In the genomic region with DNA sequence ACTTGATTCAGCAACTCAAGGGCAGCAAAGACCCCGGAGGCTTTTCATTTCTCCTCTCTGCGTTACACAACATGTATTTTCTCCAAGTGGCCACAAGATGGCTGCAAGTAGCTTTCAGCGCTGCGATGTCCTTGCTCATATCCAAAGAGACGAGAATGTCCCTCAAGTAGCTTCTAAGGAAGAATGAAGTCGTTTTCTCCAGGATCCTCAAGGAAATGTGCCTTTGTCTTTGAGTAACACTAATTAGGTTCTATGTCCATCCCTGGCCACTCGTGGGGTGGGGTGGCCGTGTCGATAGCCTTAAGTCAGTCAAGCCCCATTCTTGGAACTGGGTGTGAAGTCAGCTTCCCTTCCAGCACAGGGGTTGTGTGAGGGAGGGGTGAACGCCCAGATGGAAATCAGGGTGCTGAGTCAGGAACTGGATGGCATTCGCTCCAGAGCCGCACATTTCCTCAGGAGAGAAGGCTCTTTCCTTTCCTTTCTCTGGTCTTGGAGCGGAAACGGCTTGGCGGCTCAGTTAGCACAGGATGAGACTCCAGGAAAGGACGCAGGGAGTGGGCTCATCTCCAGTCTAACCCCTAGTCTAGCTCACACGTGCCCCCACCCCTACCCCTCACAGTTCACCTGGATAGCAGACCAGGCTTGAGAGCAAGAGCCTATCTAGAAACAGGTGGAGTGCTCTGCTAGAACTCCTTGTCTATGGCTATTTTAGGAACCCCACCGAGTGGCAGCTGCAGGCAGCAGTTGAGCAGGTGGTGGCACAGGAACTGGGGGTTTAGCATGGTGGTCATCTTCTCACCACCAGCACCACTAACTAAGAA, we compare ENCODE assay signal across 8 cellular contexts. TPM values are rescaled to one million over a fixed set of nuclear protein-coding genes. Genes with fewer than 3 reads are reported as not detected.
DNase-seq lines count a peak whose midpoint lies in the region; ATAC-seq, FAIRE-seq and TF ChIP-seq lines count a peak whose summit lies in the region.

No MANE protein-coding gene starts in this region.

- no peaks in the 10 kb centered on the region for H3K36me3 Mint-ChIP-seq in CD4-positive, alpha-beta memory T cell
- H3K36me3 Mint-ChIP-seq in T-helper 17 cell (ENCODE audit: low read depth): peaks cover 2% of the 10 kb centered on the region

- WGBS in HepG2 (ENCODE audit: low lambda C conversion rate): 18% methylated on average over 17 of the region's 18 CpGs

- H3K4me3 Mint-ChIP-seq in CD4-positive, alpha-beta memory T cell: peak overlapping the region; percentile 0 to 78 (median 56)
- peak overlapping the region; percentile 67 for H3K4me3 Mint-ChIP-seq in T-helper 17 cell
- H3K4me3 Mint-ChIP-seq in stimulated activated naive CD8-positive, alpha-beta T cell treated with anti-CD3 and anti-CD28 coated beads, Interleukin-15, amount 100 ng/mL, for 72 hours: peak overlapping the region; percentile 31 to 64

- H3K27me3 ChIP-seq in CD4-positive, alpha-beta memory T cell (ENCODE audit: insufficient read depth, low read length): no peaks in the 10 kb centered on the region
- no peaks in the 10 kb centered on the region for H3K27me3 ChIP-seq in colonic mucosa
- H3K27me3 ChIP-seq in HepG2 (ENCODE audit: control insufficient read depth in 1 of 2, insufficient read depth in 2 of 2, low read length in 2 of 2): 0 out of 5 replicates have a peak, but pooled peaks cover 0 to 5% of the 10 kb centered on the region in 2 experiments

- in situ Hi-C loops in HepG2 (cut with HindIII; ENCODE audit: extremely low pct_ligation_motif_present, low pct_unique_long_range_greater_than_20kb): loop anchor here (25.0 kb wide), 1 partner anchor 247 kb away; the partner anchor contains the start of gene NXPE4

- peak; percentile 73 for TF ChIP-seq CTCF in colonic mucosa (IDR thresholded peaks at IDR 0.05)
- TF ChIP-seq CTCF in HepG2 (CRISPR knock-in tag; IDR thresholded peaks at IDR 0.05): peak; percentile 81

- H2AFZ ChIP-seq in HepG2 (ENCODE audit: low read length): no peak overlapping the region

- peaks cover 0 to 1% of the 10 kb centered on the region in 2 donors for H3K27me3 Mint-ChIP-seq in CD4-positive, alpha-beta memory T cell
- H3K27me3 Mint-ChIP-seq in T-helper 17 cell: peaks cover 23% of the 10 kb centered on the region
- H3K27me3 Mint-ChIP-seq in stimulated activated naive CD8-positive, alpha-beta T cell treated with anti-CD3 and anti-CD28 coated beads, Interleukin-15, amount 100 ng/mL, for 72 hours: peaks cover 19% of the 10 kb centered on the region

- no peak overlapping the region for H3K27ac ChIP-seq in CD4-positive, alpha-beta memory T cell (ENCODE audit: low read depth, low read length)
- H3K27ac ChIP-seq in colonic mucosa: no peak overlapping the region
- H3K27ac ChIP-seq in HepG2 (ENCODE audit: extremely low read length, insufficient read depth, low read length): no peak overlapping the region

- peak overlapping the region in 1 of 7 donors; percentile 5 for H3K27ac Mint-ChIP-seq in CD4-positive, alpha-beta memory T cell
- H3K27ac Mint-ChIP-seq in T-helper 17 cell: no peak overlapping the region
- no peak overlapping the region for H3K27ac Mint-ChIP-seq in stimulated activated naive CD8-positive, alpha-beta T cell treated with anti-CD3 and anti-CD28 coated beads, Interleukin-15, amount 100 ng/mL, for 72 hours

- TF ChIP-seq POLR2A in HepG2 (IDR thresholded peaks at IDR 0.05; ENCODE audit: insufficient read depth in 1 of 2, low read depth in 2 of 2, low read length in 2 of 2): no peak

- peaks cover 6 to 14% (median 8%) of the 10 kb centered on the region in 4 donors for H3K4me1 Mint-ChIP-seq in CD4-positive, alpha-beta memory T cell
- H3K4me1 Mint-ChIP-seq in T-helper 17 cell: peaks cover 15% of the 10 kb centered on the region
- H3K4me1 Mint-ChIP-seq in stimulated activated naive CD8-positive, alpha-beta T cell treated with anti-CD3 and anti-CD28 coated beads, Interleukin-15, amount 100 ng/mL, for 72 hours: peaks cover 12% of the 10 kb centered on the region

- H3K9me3 ChIP-seq in CD4-positive, alpha-beta memory T cell (ENCODE audit: control insufficient read depth in 1 of 2, low read length in 2 of 2): no peaks in the 10 kb centered on the region
- H3K9me3 ChIP-seq in T-helper 17 cell (ENCODE audit: control insufficient read depth, low read length, poor library complexity, severe bottlenecking): no peaks in the 10 kb centered on the region
- no peaks in the 10 kb centered on the region for H3K9me3 ChIP-seq in colonic mucosa
- H3K9me3 ChIP-seq in HepG2 (ENCODE audit: low read length): no peaks in the 10 kb centered on the region

- peak; percentile 20 to 37 (median 32) for DNase-seq in CD4-positive, alpha-beta memory T cell
- DNase-seq in NCI-H1694 treated with DMSO at 0.1 percent for 48 hours (lab: John Stamatoyannopoulos, UW) (peak; percentile 13), T-helper 17 cell (no peak), colonic mucosa (peak; percentile 38), HepG2 (ENCODE audit: low spot score) (peak; percentile 30)
- peak; percentile 33 to 34 for DNase-seq in stimulated activated naive CD8-positive, alpha-beta T cell treated with anti-CD3 and anti-CD28 coated beads, Interleukin-15, amount 100 ng/mL, for 72 hours

- peak; percentile 87 for FAIRE-seq in HepG2 (lab: Jason Lieb, UNC)

- POLR2A ChIA-PET in CD4-positive, alpha-beta memory T cell (lab: Charles Lee; ENCODE audit: partially characterized antibody): interaction anchor here (0.6 kb wide), 1 partner anchor 1833 kb away, joined by 3 read pairs; no protein-coding TSS in a partner anchor
- POLR2A ChIA-PET in HepG2 (lab: Yijun Ruan, JAX): no interaction called here

- H3K79me2 ChIP-seq in HepG2 (ENCODE audit: insufficient read depth, low read length): no peaks in the 10 kb centered on the region

- TF ChIP-seq RAD21 in HepG2 (CRISPR knock-in tag; IDR thresholded peaks at IDR 0.05): peak; percentile 49

- CTCF ChIA-PET in CD4-positive, alpha-beta memory T cell (lab: Charles Lee; ENCODE audit: partially characterized antibody): interaction anchor here (0.5 to 1.5 kb wide), 6 partner anchors 9 to 420 kb away, joined by 3 to 11 read pairs (median 3); no protein-coding TSS in a partner anchor
- CTCF ChIA-PET in HepG2 (lab: Yijun Ruan, JAX; ENCODE audit: low intra/inter-chr PET ratio, low total read pairs): interaction anchor here (1.3 kb wide), 2 partner anchors 231 to 422 kb away, joined by 3 to 13 read pairs; no protein-coding TSS in a partner anchor

- no peaks in the 10 kb centered on the region for H4K20me1 ChIP-seq in HepG2 (ENCODE audit: insufficient read depth, low read length)

- peaks cover 11% of the 10 kb centered on the region for H3K4me1 ChIP-seq in CD4-positive, alpha-beta memory T cell (ENCODE audit: insufficient read depth, low read length)
- H3K4me1 ChIP-seq in colonic mucosa: no peaks in the 10 kb centered on the region
- no peaks in the 10 kb centered on the region for H3K4me1 ChIP-seq in HepG2 (ENCODE audit: insufficient read depth, low read length)

- no peaks in the 10 kb centered on the region for H3K9me3 Mint-ChIP-seq in CD4-positive, alpha-beta memory T cell
- no peaks in the 10 kb centered on the region for H3K9me3 Mint-ChIP-seq in stimulated activated naive CD8-positive, alpha-beta T cell treated with anti-CD3 and anti-CD28 coated beads, Interleukin-15, amount 100 ng/mL, for 72 hours

- no peaks in the 10 kb centered on the region for H3K36me3 ChIP-seq in CD4-positive, alpha-beta memory T cell (ENCODE audit: insufficient read depth, low read length)
- H3K36me3 ChIP-seq in colonic mucosa (no peaks in the 10 kb centered on the region), HepG2 (replicated peaks in 1 of 2; ENCODE audit: control insufficient read depth in 1 of 2, insufficient read depth in 2 of 2, low read length in 2 of 2) (no peaks in the 10 kb centered on the region)

- peak overlapping the region; percentile 1 to 3 for H3K4me3 ChIP-seq in CD4-positive, alpha-beta memory T cell (ENCODE audit: low read length in 2 of 2)
- H3K4me3 ChIP-seq in colonic mucosa: no peak overlapping the region
- H3K4me3 ChIP-seq in HepG2 (replicated peaks in 1 of 3; ENCODE audit: insufficient read depth in 1 of 3, low read depth in 2 of 3, low read length in 3 of 3): no peak overlapping the region

- intact Hi-C loops in CD4-positive, alpha-beta memory T cell (cut with micrococcal nuclease): loop anchor here (1.0 kb wide), 1 partner anchor 424 kb away; no protein-coding TSS in a partner anchor
- intact Hi-C loops in colonic mucosa (cut with DNase I): loop anchor here (10.0 kb wide), 1 partner anchor 64 kb away; the partner anchor contains the start of genes C11orf71 and RBM7
- intact Hi-C loops in HepG2 (cut with micrococcal nuclease; ENCODE audit: unreplicated experiment): loop anchor here (1.0 kb wide), 1 partner anchor 422 kb away; no protein-coding TSS in a partner anchor

- no TSS peak for BruUV-seq in HepG2 (replicated peaks; lab: Mats Ljungman, UMichigan)

- ATAC-seq in GM21515 (IDR thresholded peaks at IDR 0.05; ENCODE audit: unreplicated experiment): peak; percentile 55
- ATAC-seq in T-helper 17 cell: peak; percentile 70
- peak; percentile 71 for ATAC-seq in HepG2
- peak; percentile 84 for ATAC-seq in stimulated activated naive CD8-positive, alpha-beta T cell treated with anti-CD3 and anti-CD28 coated beads, Interleukin-15, amount 100 ng/mL, for 72 hours
- ATAC-seq in GM21367 (IDR thresholded peaks at IDR 0.05; ENCODE audit: unreplicated experiment): no peak

- H3K9ac ChIP-seq in colonic mucosa (ENCODE audit: low read depth in 2 of 2, low read length in 2 of 2) (no peak overlapping the region), HepG2 (ENCODE audit: insufficient read depth, low read depth, low read length) (no peak overlapping the region)

- TF ChIP-seq EP300 in HepG2 (IDR thresholded peaks at IDR 0.05; ENCODE audit: low read depth in 2 of 2, low read length in 2 of 2) (no peak), HepG2 (CRISPR knock-in tag; IDR thresholded peaks at IDR 0.05; ENCODE audit: borderline replicate concordance) (no peak)

- H3K4me2 ChIP-seq in HepG2 (ENCODE audit: low read depth, low read length): no peak overlapping the region

RNA-seq across cellular contexts. Expression of gene NNMT, which starts 44.3 kb away (rescaled TPM):
- total RNA-seq in CD4-positive, alpha-beta memory T cell: not detected
- polyA plus RNA-seq in CD4-positive, alpha-beta memory T cell: not detected
- total RNA-seq in T-helper 17 cell (not detected), colonic mucosa (10 to 100 TPM; 13.7 to 41.3 TPM), HepG2 (2016; rRNA removed; fragmentation: Illumina TruSeq; extraction: Trizol) (not detected in 2 replicates)
- total RNA-seq in HepG2 (2016; cell fraction: cytosol; rRNA removed; fragmentation: Illumina TruSeq; extraction: Trizol; ENCODE audit: low read depth): not detected in 2 replicates
- not detected in 2 replicates for total RNA-seq in HepG2 (2016; cell fraction: insoluble cytoplasmic fraction; rRNA removed; fragmentation: Illumina TruSeq; extraction: Trizol)
- not detected in 2 replicates for total RNA-seq in HepG2 (2016; cell fraction: membrane; rRNA removed; fragmentation: Illumina TruSeq; extraction: Trizol)
- total RNA-seq in HepG2 (2016; cell fraction: nucleus; rRNA removed; fragmentation: Illumina TruSeq; extraction: Trizol): not detected in 2 replicates
- 0.13 TPM in 1 of 2 replicates, not detected in the other for polyA plus RNA-seq in HepG2 (2011; rRNA removed)
- 0.21 TPM in 1 of 2 replicates, not detected in the other for polyA plus RNA-seq in HepG2 (2011; cell fraction: cytosol; rRNA removed)
- polyA plus RNA-seq in HepG2 (2011; cell fraction: nucleus; rRNA removed): not detected in 2 replicates
- polyA plus RNA-seq in HepG2 (2012): not detected in 2 replicates
- polyA plus RNA-seq in HepG2 (2016; cell fraction: cytosol; fragmentation: Illumina TruSeq; extraction: Trizol; ENCODE audit: low read depth): not detected in 2 replicates
- polyA plus RNA-seq in HepG2 (2016; cell fraction: insoluble cytoplasmic fraction; fragmentation: Illumina TruSeq; extraction: Trizol; ENCODE audit: low read depth): not detected in 2 replicates
- polyA plus RNA-seq in HepG2 (2016; cell fraction: membrane; fragmentation: Illumina TruSeq; extraction: Trizol; ENCODE audit: low read depth): not detected in 2 replicates
- polyA plus RNA-seq in HepG2 (2016; cell fraction: nucleus; fragmentation: Illumina TruSeq; extraction: Trizol; ENCODE audit: insufficient read depth, low read depth): not detected in 2 replicates
- polyA minus RNA-seq in HepG2 (2011; rRNA and poly(A)+ RNA removed; ENCODE audit: low replicate concordance): 129 TPM in 1 of 2 replicates, not detected in the other
- polyA minus RNA-seq in HepG2 (2011; cell fraction: cytosol; rRNA and poly(A)+ RNA removed): 1.6 and 1.8 TPM in 2 replicates
- 1.4 and 1.5 TPM in 2 replicates for polyA minus RNA-seq in HepG2 (2011; cell fraction: nucleus; rRNA and poly(A)+ RNA removed)

RNA-seq across cellular contexts. Expression of gene C11orf71, which starts 59.8 kb away (rescaled TPM):
- total RNA-seq in CD4-positive, alpha-beta memory T cell: 10 to 100 TPM; 15.1 to 15.6 TPM
- polyA plus RNA-seq in CD4-positive, alpha-beta memory T cell: 10 to 100 TPM; 12.8 to 13.9 TPM
- total RNA-seq in T-helper 17 cell (1 to 10 TPM; 9.4 to 9.8 TPM), colonic mucosa (10 to 100 TPM; 13.1 to 14.3 TPM), HepG2 (2016; rRNA removed; fragmentation: Illumina TruSeq; extraction: Trizol) (7.1 and 9.4 TPM in 2 replicates)
- total RNA-seq in HepG2 (2016; cell fraction: cytosol; rRNA removed; fragmentation: Illumina TruSeq; extraction: Trizol; ENCODE audit: low read depth): 7.4 and 8.2 TPM in 2 replicates
- total RNA-seq in HepG2 (2016; cell fraction: insoluble cytoplasmic fraction; rRNA removed; fragmentation: Illumina TruSeq; extraction: Trizol): 8.0 and 8.3 TPM in 2 replicates
- total RNA-seq in HepG2 (2016; cell fraction: membrane; rRNA removed; fragmentation: Illumina TruSeq; extraction: Trizol): 11.7 and 12.3 TPM in 2 replicates
- total RNA-seq in HepG2 (2016; cell fraction: nucleus; rRNA removed; fragmentation: Illumina TruSeq; extraction: Trizol): 8.5 and 9.0 TPM in 2 replicates
- 7.8 and 9.4 TPM in 2 replicates for polyA plus RNA-seq in HepG2 (2011; rRNA removed)
- 7.8 and 8.4 TPM in 2 replicates for polyA plus RNA-seq in HepG2 (2011; cell fraction: cytosol; rRNA removed)
- 7.5 and 8.0 TPM in 2 replicates for polyA plus RNA-seq in HepG2 (2011; cell fraction: nucleus; rRNA removed)
- polyA plus RNA-seq in HepG2 (2012): 5.8 and 8.7 TPM in 2 replicates
- 10.7 and 11.4 TPM in 2 replicates for polyA plus RNA-seq in HepG2 (2016; cell fraction: cytosol; fragmentation: Illumina TruSeq; extraction: Trizol; ENCODE audit: low read depth)
- polyA plus RNA-seq in HepG2 (2016; cell fraction: insoluble cytoplasmic fraction; fragmentation: Illumina TruSeq; extraction: Trizol; ENCODE audit: low read depth): 9.7 and 10.3 TPM in 2 replicates
- polyA plus RNA-seq in HepG2 (2016; cell fraction: membrane; fragmentation: Illumina TruSeq; extraction: Trizol; ENCODE audit: low read depth): 12.3 and 13.4 TPM in 2 replicates
- polyA plus RNA-seq in HepG2 (2016; cell fraction: nucleus; fragmentation: Illumina TruSeq; extraction: Trizol; ENCODE audit: insufficient read depth, low read depth): 9.5 and 9.6 TPM in 2 replicates
- 7.3 and 8.6 TPM in 2 replicates for polyA minus RNA-seq in HepG2 (2011; rRNA and poly(A)+ RNA removed; ENCODE audit: low replicate concordance)
- polyA minus RNA-seq in HepG2 (2011; cell fraction: cytosol; rRNA and poly(A)+ RNA removed): 2.4 and 3.7 TPM in 2 replicates
- polyA minus RNA-seq in HepG2 (2011; cell fraction: nucleus; rRNA and poly(A)+ RNA removed): 14.7 and 15.8 TPM in 2 replicates

RNA-seq across cellular contexts. Expression of gene RBM7, which starts 59.9 kb away (rescaled TPM):
- 10 to 100 TPM; 35.8 to 43.0 TPM for total RNA-seq in CD4-positive, alpha-beta memory T cell
- polyA plus RNA-seq in CD4-positive, alpha-beta memory T cell: 10 to 100 TPM; 23.1 to 39.8 TPM
- 10 to 100 TPM; 57.8 to 59.2 TPM for total RNA-seq in T-helper 17 cell
- total RNA-seq in colonic mucosa: 10 to 100 TPM; 28.3 to 41.1 TPM
- total RNA-seq in HepG2 (2016; rRNA removed; fragmentation: Illumina TruSeq; extraction: Trizol): 30.5 and 52.6 TPM in 2 replicates
- 10.4 and 12.4 TPM in 2 replicates for total RNA-seq in HepG2 (2016; cell fraction: cytosol; rRNA removed; fragmentation: Illumina TruSeq; extraction: Trizol; ENCODE audit: low read depth)
- 30.6 and 50.0 TPM in 2 replicates for total RNA-seq in HepG2 (2016; cell fraction: insoluble cytoplasmic fraction; rRNA removed; fragmentation: Illumina TruSeq; extraction: Trizol)
- 29.5 and 33.1 TPM in 2 replicates for total RNA-seq in HepG2 (2016; cell fraction: membrane; rRNA removed; fragmentation: Illumina TruSeq; extraction: Trizol)
- total RNA-seq in HepG2 (2016; cell fraction: nucleus; rRNA removed; fragmentation: Illumina TruSeq; extraction: Trizol): 22.1 and 24.3 TPM in 2 replicates
- 32.2 and 32.3 TPM in 2 replicates for polyA plus RNA-seq in HepG2 (2011; rRNA removed)
- 19.1 and 25.0 TPM in 2 replicates for polyA plus RNA-seq in HepG2 (2011; cell fraction: cytosol; rRNA removed)
- polyA plus RNA-seq in HepG2 (2011; cell fraction: nucleus; rRNA removed): 6.3 and 9.4 TPM in 2 replicates
- 34.5 and 46.3 TPM in 2 replicates for polyA plus RNA-seq in HepG2 (2012)
- 7.5 and 7.8 TPM in 2 replicates for polyA plus RNA-seq in HepG2 (2016; cell fraction: cytosol; fragmentation: Illumina TruSeq; extraction: Trizol; ENCODE audit: low read depth)
- polyA plus RNA-seq in HepG2 (2016; cell fraction: insoluble cytoplasmic fraction; fragmentation: Illumina TruSeq; extraction: Trizol; ENCODE audit: low read depth): 50.2 and 59.9 TPM in 2 replicates
- polyA plus RNA-seq in HepG2 (2016; cell fraction: membrane; fragmentation: Illumina TruSeq; extraction: Trizol; ENCODE audit: low read depth): 16.8 and 21.0 TPM in 2 replicates
- 19.2 and 19.9 TPM in 2 replicates for polyA plus RNA-seq in HepG2 (2016; cell fraction: nucleus; fragmentation: Illumina TruSeq; extraction: Trizol; ENCODE audit: insufficient read depth, low read depth)
- 30.6 and 47.3 TPM in 2 replicates for polyA minus RNA-seq in HepG2 (2011; rRNA and poly(A)+ RNA removed; ENCODE audit: low replicate concordance)
- polyA minus RNA-seq in HepG2 (2011; cell fraction: cytosol; rRNA and poly(A)+ RNA removed): 44.6 and 63.7 TPM in 2 replicates
- polyA minus RNA-seq in HepG2 (2011; cell fraction: nucleus; rRNA and poly(A)+ RNA removed): 42.2 and 63.9 TPM in 2 replicates

Comparison
In these comparisons a context has a peak if more than half of its experiments do, and no peak if none do; other contexts are left out.
1. DNase-seq: peak in CD4-positive, alpha-beta memory T cell (5 of 5), NCI-H1694 treated with DMSO at 0.1 percent for 48 hours (single experiment), colonic mucosa (single experiment), HepG2 (single experiment) and stimulated activated naive CD8-positive, alpha-beta T cell treated with anti-CD3 and anti-CD28 coated beads, Interleukin-15, amount 100 ng/mL, for 72 hours (2 of 2); none in T-helper 17 cell (0 of 3).
2. H3K4me3 ChIP-seq: peak in CD4-positive, alpha-beta memory T cell (2 of 2); none in colonic mucosa (single experiment) and HepG2 (0 of 3).
3. RNA of gene NNMT, which starts 44.3 kb away (total RNA-seq): 13.7 to 41.3 TPM in colonic mucosa; not detected in CD4-positive, alpha-beta memory T cell, not detected in T-helper 17 cell and not detected in HepG2; every median in the first group is over 10 times any median in the second.
4. Peak in every context shown above with its lines, with median percentiles within 50 percentile points of each other: H3K4me3 Mint-ChIP-seq.